ENCODE assay signal across 21 cellular contexts in genomic region chr3:46918202-46918601, GRCh38. TPM values are rescaled to one million over a fixed set of nuclear protein-coding genes. Genes with fewer than 3 reads are reported as not detected.
"Had no signal": no experiment of that assay in that cellular context is flagged by ENCODE, and none has a peak within 500 bp of the region (broad histone marks: within the 10 kb centered on the region; RNA-seq: fewer than 3 reads in every experiment).

No MANE protein-coding gene starts in this region.

- DNase-seq: dorsolateral prefrontal cortex; effector memory CD4-positive, alpha-beta T cell; heart right ventricle; hypothalamus; kidney glomerular epithelial cell; mesendoderm; naive thymus-derived CD4-positive, alpha-beta T cell; ovary; right cardiac atrium; small intestine; stimulated activated CD4-positive, alpha-beta T cell treated with anti-CD3 and anti-CD28 coated beads, Interleukin-2, amount 100 ng/mL, for 48 hours; stomach; substantia nigra; transverse colon had no signal

- H3K4me3 ChIP-seq: coronary artery, dorsolateral prefrontal cortex, heart right ventricle, ovary, stomach, thoracic aorta, transverse colon had no signal

- H3K9me3 ChIP-seq: ovary, stomach, thoracic aorta, transverse colon had no signal

- H3K27ac ChIP-seq: coronary artery, dorsolateral prefrontal cortex, heart right ventricle, ovary, stomach, thoracic aorta, transverse colon had no signal

- ATAC-seq: esophagus mucosa; heart right ventricle; naive thymus-derived CD4-positive, alpha-beta T cell; right cardiac atrium had no signal

- H3K36me3 ChIP-seq: ovary had no signal

- FAIRE-seq: endometrium, frontal cortex, small intestine had no signal

- H3K27me3 ChIP-seq: dorsolateral prefrontal cortex, heart right ventricle, ovary, stomach, transverse colon had no signal

- H3K4me3 Mint-ChIP-seq: naive thymus-derived CD4-positive, alpha-beta T cell; neural crest cell had no signal

- H3K4me1 Mint-ChIP-seq: neural crest cell had no signal

- H3K27me3 Mint-ChIP-seq: naive thymus-derived CD4-positive, alpha-beta T cell had no signal

RNA-seq across cellular contexts. Expression of gene PTH1R, which starts 40.7 kb away (rescaled TPM):
- total RNA-seq: naive thymus-derived CD4-positive, alpha-beta T cell had no signal
- polyA plus RNA-seq: naive thymus-derived CD4-positive, alpha-beta T cell had no signal

RNA-seq across cellular contexts. Expression of gene MYL3, which starts 55.0 kb away (rescaled TPM):
- total RNA-seq: frontal cortex; lung microvascular endothelial cell; naive thymus-derived CD4-positive, alpha-beta T cell; neural crest cell had no signal
- polyA plus RNA-seq: naive thymus-derived CD4-positive, alpha-beta T cell had no signal
